ENCODE assay signal across 21 cellular contexts in the genomic region with DNA sequence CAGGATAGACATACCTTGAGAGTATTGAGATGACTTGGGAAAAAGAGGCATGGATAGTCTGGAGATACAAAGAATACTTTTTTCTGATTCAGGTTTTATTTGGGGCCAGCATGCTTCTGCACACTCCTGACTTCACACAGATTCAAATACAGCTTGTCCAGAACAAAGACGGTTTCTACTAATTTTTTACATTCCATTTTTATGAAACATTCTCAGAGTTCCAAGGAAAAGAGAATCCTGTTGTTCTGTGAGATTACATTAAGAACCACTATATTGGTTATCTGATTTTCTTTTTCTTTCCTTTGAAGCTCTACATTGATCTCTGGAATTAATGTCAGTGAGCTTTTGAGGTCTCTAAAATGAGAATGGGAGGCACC. TPM values are rescaled to one million over a fixed set of nuclear protein-coding genes. Genes with fewer than 3 reads are reported as not detected.
DNase-seq lines count a peak whose midpoint lies in the region; ATAC-seq, FAIRE-seq and TF ChIP-seq lines count a peak whose summit lies in the region.
"Had no signal": no experiment of that assay in that cellular context is flagged by ENCODE, and none has a peak within 500 bp of the region (broad histone marks: within the 10 kb centered on the region; RNA-seq: fewer than 3 reads in every experiment).

No MANE protein-coding gene starts in this region.

- POLR2A ChIA-PET in A549 (lab: Yijun Ruan, JAX), result no interaction called here

- FAIRE-seq in A549 (lab: Jason Lieb, UNC), result no peak

- no peaks in the 10 kb centered on the region for H3K9me3 ChIP-seq in A549
- H3K9me3 ChIP-seq in osteoblast (ENCODE audit: low read depth, low read length), result no peaks in the 10 kb centered on the region
- H3K9me3 ChIP-seq: upper lobe of left lung had no signal

- 28% methylated on average over 1 of the region's 1 CpG for WGBS in A549 (ENCODE audit: missing lambda C conversion rate)

- H2AFZ ChIP-seq in osteoblast (ENCODE audit: low read length), result no peak overlapping the region

- no peak for DNase-seq in A549 (ENCODE audit: low read depth in 1 of 2, low spot score in 1 of 2)
- peak; percentile 64 for DNase-seq in HCEC 1CT
- DNase-seq in fibroblast of peridontal ligament (ENCODE audit: extremely low read depth), result peak; percentile 26
- DNase-seq in osteoblast (ENCODE audit: insufficient read length, low spot score, missing footprints), result peak; percentile 90
- DNase-seq in HK-2 (ENCODE audit: unreplicated experiment), result no peak
- no peak for DNase-seq in NCI-H2196 treated with DMSO at 0.1 percent for 48 hours (lab: John Stamatoyannopoulos, UW; ENCODE audit: unreplicated experiment)
- no peak for DNase-seq in SKM-1 (lab: John Stamatoyannopoulos, UW; ENCODE audit: unreplicated experiment)
- DNase-seq in NCI-H187 treated with DMSO at 0.1 percent for 48 hours (lab: John Stamatoyannopoulos, UW), result no peak
- DNase-seq: activated CD4-positive, alpha-beta memory T cell treated with anti-CD3 and anti-CD28 coated beads, Interleukin-2, amount 10 ng/mL, durations not matched to agents 7 days and 5 days; activated naive CD4-positive, alpha-beta T cell treated with anti-CD3 and anti-CD28 coated beads, Interleukin-2, amount 50 U/mL, for 16 hours; activated T-cell treated with anti-CD3 and anti-CD28 coated beads, Interleukin-2, amount 50 U/mL, for 4 hours; brain microvascular endothelial cell; effector memory CD4-positive, alpha-beta T cell; NCI-H146; NCI-H2227 treated with DMSO at 0.1 percent for 48 hours; RPMI8226; stimulated activated CD4-positive, alpha-beta T cell treated with anti-CD3 and anti-CD28 coated beads, Interleukin-15, amount 100 ng/mL, for 24 hours; stimulated activated naive B cell treated with anti-CD40 and anti-IgM and Interleukin-4, amounts not matched to agents 10 μg/mL and 1 μg/mL and 100 μg/mL, for 72 hours; T-helper 1 cell; upper lobe of left lung had no signal

- H3K4me1 ChIP-seq in A549 (peaks cover 26% of the 10 kb centered on the region), osteoblast (ENCODE audit: insufficient read depth, low read length) (peaks cover 23% of the 10 kb centered on the region)

- H3K27me3 ChIP-seq in osteoblast (ENCODE audit: insufficient read depth, low read length), result no peaks in the 10 kb centered on the region
- H3K27me3 ChIP-seq: brain microvascular endothelial cell, upper lobe of left lung had no signal

- no peak for TF ChIP-seq POLR2A in A549 (IDR thresholded peaks at IDR 0.05; ENCODE audit: low read length)

- no peaks in the 10 kb centered on the region for H4K20me1 ChIP-seq in osteoblast (ENCODE audit: insufficient read depth, low read length)

- peak overlapping the region; percentile 23; the same call in 1 of the 3 replicates for H3K4me2 ChIP-seq in A549
- H3K4me2 ChIP-seq in osteoblast (ENCODE audit: insufficient read depth, low read length), result peak overlapping the region; percentile 50

- TF ChIP-seq CTCF in A549 (IDR thresholded peaks at IDR 0.05) (no peak), osteoblast (IDR thresholded peaks at IDR 0.05; ENCODE audit: extremely low read depth, low read depth, low read length) (no peak)

- no peak for ATAC-seq in A549
- ATAC-seq: activated T-cell treated with anti-CD3 and anti-CD28 coated beads, Interleukin-2, amount 50 U/mL, for 4 hours; stimulated activated naive B cell treated with anti-CD40 and anti-IgM and Interleukin-4, amounts not matched to agents 10 μg/mL and 1 μg/mL and 100 μg/mL, for 72 hours; WTC11 had no signal

- peak overlapping the region in 1 of 2 experiments; percentile 12; a peak in 1 of 6 replicates for H3K27ac ChIP-seq in A549
- H3K27ac ChIP-seq in osteoblast (ENCODE audit: low read depth, low read length), result peak overlapping the region; percentile 81
- H3K27ac ChIP-seq: brain microvascular endothelial cell had no signal

- peaks cover 69% of the 10 kb centered on the region for H3K79me2 ChIP-seq in osteoblast (ENCODE audit: insufficient read depth, low read length)

- TF ChIP-seq EP300 in A549 (IDR thresholded peaks at IDR 0.05), result no peak

- no peaks in the 10 kb centered on the region for H3K36me3 ChIP-seq in osteoblast (ENCODE audit: insufficient read depth, low read length)
- H3K36me3 ChIP-seq: brain microvascular endothelial cell, upper lobe of left lung had no signal

- no peak for TF ChIP-seq RAD21 in A549 (conservative IDR thresholded peaks at IDR 0.05 in 1 of 2, IDR thresholded peaks at IDR 0.05 in 1 of 2)

- H3K4me3 ChIP-seq in A549 (no peak overlapping the region), osteoblast (ENCODE audit: insufficient read depth, low read length) (peak overlapping the region; percentile 30)
- H3K4me3 ChIP-seq: upper lobe of left lung had no signal

- CTCF ChIA-PET in A549 (lab: Yijun Ruan, JAX), result interaction anchor here (1.6 kb wide), 1 partner anchor 17 kb away, joined by 4 read pairs; no protein-coding TSS in a partner anchor

TF ChIP-seq in A549, 52 proteins besides CTCF, POLR2A, EP300 and RAD21:
- TF ChIP-seq RARB (CRISPR knock-in tag; IDR thresholded peaks at IDR 0.05) (no peak), RFX5 (IDR thresholded peaks at IDR 0.05) (no peak), MAZ (IDR thresholded peaks at IDR 0.05; ENCODE audit: borderline replicate concordance, low read depth, low read length) (no peak), GATA3 (IDR thresholded peaks at IDR 0.05; ENCODE audit: borderline replicate concordance) (no peak), RCOR1 (IDR thresholded peaks at IDR 0.05; ENCODE audit: low read depth, low read length) (no peak), ZSCAN20 (CRISPR knock-in tag; IDR thresholded peaks at IDR 0.05) (no peak), HOXA7 (CRISPR knock-in tag; IDR thresholded peaks at IDR 0.05) (no peak), ZNF302 (CRISPR knock-in tag; IDR thresholded peaks at IDR 0.05) (no peak)
- TF ChIP-seq, protein P1, sequence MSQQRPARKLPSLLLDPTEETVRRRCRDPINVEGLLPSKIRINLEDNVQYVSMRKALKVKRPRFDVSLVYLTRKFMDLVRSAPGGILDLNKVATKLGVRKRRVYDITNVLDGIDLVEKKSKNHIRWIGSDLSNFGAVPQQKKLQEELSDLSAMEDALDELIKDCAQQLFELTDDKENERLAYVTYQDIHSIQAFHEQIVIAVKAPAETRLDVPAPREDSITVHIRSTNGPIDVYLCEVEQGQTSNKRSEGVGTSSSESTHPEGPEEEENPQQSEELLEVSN (IDR thresholded peaks at IDR 0.05; ENCODE audit: borderline replicate concordance, low read depth), result no peak
- TF ChIP-seq, protein P2, sequence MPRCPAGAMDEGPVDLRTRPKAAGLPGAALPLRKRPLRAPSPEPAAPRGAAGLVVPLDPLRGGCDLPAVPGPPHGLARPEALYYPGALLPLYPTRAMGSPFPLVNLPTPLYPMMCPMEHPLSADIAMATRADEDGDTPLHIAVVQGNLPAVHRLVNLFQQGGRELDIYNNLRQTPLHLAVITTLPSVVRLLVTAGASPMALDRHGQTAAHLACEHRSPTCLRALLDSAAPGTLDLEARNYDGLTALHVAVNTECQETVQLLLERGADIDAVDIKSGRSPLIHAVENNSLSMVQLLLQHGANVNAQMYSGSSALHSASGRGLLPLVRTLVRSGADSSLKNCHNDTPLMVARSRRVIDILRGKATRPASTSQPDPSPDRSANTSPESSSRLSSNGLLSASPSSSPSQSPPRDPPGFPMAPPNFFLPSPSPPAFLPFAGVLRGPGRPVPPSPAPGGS (IDR thresholded peaks at IDR 0.05), result no peak
- TF ChIP-seq, protein P3, sequence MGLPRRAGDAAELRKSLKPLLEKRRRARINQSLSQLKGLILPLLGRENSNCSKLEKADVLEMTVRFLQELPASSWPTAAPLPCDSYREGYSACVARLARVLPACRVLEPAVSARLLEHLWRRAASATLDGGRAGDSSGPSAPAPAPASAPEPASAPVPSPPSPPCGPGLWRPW (IDR thresholded peaks at IDR 0.05), result no peak

RNA-seq across cellular contexts. Expression of a gene that starts 41.0 kb away (rescaled TPM):
- polyA plus RNA-seq in A549 (2011; rRNA removed), result 199 and 236 TPM in 2 replicates
- 55.6 and 62.1 TPM in 2 replicates for polyA plus RNA-seq in A549 (2012; cell fraction: cytosol; rRNA removed)
- 105 and 131 TPM in 2 replicates for polyA plus RNA-seq in A549 (2012; cell fraction: nucleus; rRNA removed)
- 39.3 to 44.5 TPM (median 43.5 TPM) in 3 replicates for polyA plus RNA-seq in A549 (2017; fragmentation: RNase III; extraction: RNeasy Plus Mini Kit Qiagen cat#74134 plus additional on column Dnase treatment)
- polyA minus RNA-seq in A549 (2011; rRNA and poly(A)+ RNA removed), result 166 and 179 TPM in 2 replicates
- total RNA-seq in osteoblast, result 84.7 and 89.3 TPM in 2 replicates

Comparison
In these comparisons a context has a peak if more than half of its experiments do, and no peak if none do; other contexts are left out.
1. DNase-seq: peak in HCEC 1CT (single experiment), fibroblast of peridontal ligament (single experiment) and osteoblast (single experiment); none in A549 (0 of 2), HK-2 (single experiment), NCI-H2196 treated with DMSO at 0.1 percent for 48 hours (single experiment), SKM-1 (single experiment) and NCI-H187 treated with DMSO at 0.1 percent for 48 hours (single experiment).